Comparison of ENCODE assay signal across 14 cellular contexts in genomic region chr1:205483372-205483771, GRCh38. TPM values are rescaled to one million over a fixed set of nuclear protein-coding genes. Genes with fewer than 3 reads are reported as not detected.
A peak's percentile ranks its signal among the peaks of the same experiment; 100 is the strongest.
DNase-seq lines count a peak whose midpoint lies in the region; ATAC-seq and FAIRE-seq lines count a peak whose summit lies in the region.
"Had no signal": no experiment of that assay in that cellular context is flagged by ENCODE, and none has a peak within 500 bp of the region (broad histone marks: within the 10 kb centered on the region; RNA-seq: fewer than 3 reads in every experiment).

No MANE protein-coding gene starts in this region.

- DNase-seq in NCI-H82 (lab: John Stamatoyannopoulos, UW) (peak; percentile 56), NCI-H82 treated with DMSO at 0.1 percent for 48 hours (lab: John Stamatoyannopoulos, UW; ENCODE audit: unreplicated experiment) (no peak), immature natural killer cell (no peak), NCI-H2196 (lab: John Stamatoyannopoulos, UW; ENCODE audit: unreplicated experiment) (no peak), dermis blood vessel endothelial cell (no peak), HTR-8/SVneo (ENCODE audit: insufficient read length, low spot score) (no peak)
- DNase-seq: AML-193, Calu3, DMS 273 treated with DMSO at 0.1 percent for 48 hours, GM23248 had no signal

- no peak overlapping the region for H3K4me3 Mint-ChIP-seq in IgD-negative memory B cell
- peak overlapping the region in 2 of 5 donors; percentile 50 to 56 for H3K4me3 Mint-ChIP-seq in immature natural killer cell
- H3K4me3 Mint-ChIP-seq in stimulated activated memory B cell treated with anti-CD40 and anti-IgM and Interleukin-4, amounts not matched to agents 10 μg/mL and 1 μg/mL and 100 μg/mL, for 72 hours, result no peak overlapping the region

- peak overlapping the region in 2 of 3 donors; percentile 49 to 65 for H3K27ac Mint-ChIP-seq in IgD-negative memory B cell
- H3K27ac Mint-ChIP-seq in immature natural killer cell, result peak overlapping the region; percentile 30 to 96 (median 86)
- peak overlapping the region; percentile 1 for H3K27ac Mint-ChIP-seq in stimulated activated memory B cell treated with anti-CD40 and anti-IgM and Interleukin-4, amounts not matched to agents 10 μg/mL and 1 μg/mL and 100 μg/mL, for 72 hours

- ATAC-seq in stimulated activated memory B cell treated with anti-CD40 and anti-IgM and Interleukin-4, amounts not matched to agents 10 μg/mL and 1 μg/mL and 100 μg/mL, for 72 hours, result no peak
- ATAC-seq: HepG2, K562 had no signal

- FAIRE-seq in HTR-8/SVneo (lab: Jason Lieb, UNC), result no peak
- FAIRE-seq: HepG2, K562 had no signal

- H3K9me3 Mint-ChIP-seq in IgD-negative memory B cell (no peaks in the 10 kb centered on the region), immature natural killer cell (no peaks in the 10 kb centered on the region)
- H3K9me3 Mint-ChIP-seq in stimulated activated memory B cell treated with anti-CD40 and anti-IgM and Interleukin-4, amounts not matched to agents 10 μg/mL and 1 μg/mL and 100 μg/mL, for 72 hours, result no peaks in the 10 kb centered on the region

- H3K36me3 Mint-ChIP-seq in IgD-negative memory B cell (peaks cover 1% of the 10 kb centered on the region), immature natural killer cell (no peaks in the 10 kb centered on the region)
- H3K36me3 Mint-ChIP-seq in stimulated activated memory B cell treated with anti-CD40 and anti-IgM and Interleukin-4, amounts not matched to agents 10 μg/mL and 1 μg/mL and 100 μg/mL, for 72 hours, result no peaks in the 10 kb centered on the region

- H3K4me1 Mint-ChIP-seq in IgD-negative memory B cell (peaks cover 22 to 44% (median 25%) of the 10 kb centered on the region in 3 donors), immature natural killer cell (peaks cover 66 to 67% of the 10 kb centered on the region in 2 donors)
- H3K4me1 Mint-ChIP-seq in stimulated activated memory B cell treated with anti-CD40 and anti-IgM and Interleukin-4, amounts not matched to agents 10 μg/mL and 1 μg/mL and 100 μg/mL, for 72 hours, result peaks cover 47% of the 10 kb centered on the region

- peaks cover 24% of the 10 kb centered on the region for H3K27me3 Mint-ChIP-seq in IgD-negative memory B cell
- H3K27me3 Mint-ChIP-seq in immature natural killer cell (ENCODE audit: low read depth in 3 of 3), result peaks cover 14 to 19% (median 16%) of the 10 kb centered on the region in 3 donors
- H3K27me3 Mint-ChIP-seq in stimulated activated memory B cell treated with anti-CD40 and anti-IgM and Interleukin-4, amounts not matched to agents 10 μg/mL and 1 μg/mL and 100 μg/mL, for 72 hours, result peaks cover 54% of the 10 kb centered on the region

RNA-seq across cellular contexts. Expression of gene CDK18, which starts 21.1 kb away (rescaled TPM):
- polyA plus RNA-seq in IgD-negative memory B cell (0.95 TPM), immature natural killer cell (under 1 TPM in 2 of 3 donors, not detected in 1; 0.61 to 0.74 TPM)
- total RNA-seq in dermis blood vessel endothelial cell, result 0.65 and 1.7 TPM in 2 replicates
- total RNA-seq: GM23248 had no signal
- polyA plus RNA-seq: GM23248 had no signal

RNA-seq across cellular contexts. Expression of gene BLACAT1, which starts 27.5 kb away (rescaled TPM):
- polyA plus RNA-seq in IgD-negative memory B cell (not detected), immature natural killer cell (not detected)
- total RNA-seq in dermis blood vessel endothelial cell, result 0.19 TPM in 1 of 2 replicates, not detected in the other
- total RNA-seq: GM23248 had no signal
- polyA plus RNA-seq: GM23248 had no signal

Comparison
In these comparisons a context has a peak if more than half of its experiments do, and no peak if none do; other contexts are left out.
1. H3K27ac Mint-ChIP-seq: peak in every context shown above with its lines; median percentile 86 in immature natural killer cell; 57 in IgD-negative memory B cell; 1 in stimulated activated memory B cell treated with anti-CD40 and anti-IgM and Interleukin-4, amounts not matched to agents 10 μg/mL and 1 μg/mL and 100 μg/mL, for 72 hours.